In the genomic region with DNA sequence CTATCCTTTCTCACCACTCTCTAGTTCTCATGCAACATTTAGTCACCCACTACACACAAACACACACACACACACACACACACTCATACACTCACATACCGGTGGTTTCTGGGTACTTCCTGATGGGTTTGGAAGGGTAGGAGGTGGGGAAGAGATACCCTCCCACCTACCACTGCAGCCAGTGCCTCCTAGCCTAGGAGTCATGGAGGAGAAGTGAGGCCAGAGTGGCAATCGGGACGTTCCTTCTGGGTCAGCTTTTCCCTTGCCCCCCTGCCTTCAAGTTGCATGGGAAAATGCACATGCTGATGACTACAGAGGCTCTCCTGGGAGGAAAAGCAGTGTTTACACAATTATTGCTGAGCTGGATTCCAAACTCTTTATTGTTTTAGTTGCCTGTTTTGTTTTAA, we compare ENCODE assay signal across 16 cellular contexts. TPM values are rescaled to one million over a fixed set of nuclear protein-coding genes. Genes with fewer than 3 reads are reported as not detected.
DNase-seq lines count a peak whose midpoint lies in the region; ATAC-seq and TF ChIP-seq lines count a peak whose summit lies in the region.
"Had no signal": no experiment of that assay in that cellular context is flagged by ENCODE, and none has a peak within 500 bp of the region (broad histone marks: within the 10 kb centered on the region; RNA-seq: fewer than 3 reads in every experiment).

No MANE protein-coding gene starts in this region.

- peak overlapping the region; percentile 1 for H3K4me2 ChIP-seq in skeletal muscle satellite cell (ENCODE audit: low read length)
- H3K4me2 ChIP-seq: KMS-11 had no signal

- peak overlapping the region; percentile 49 to 73 (median 62) for H3K27ac ChIP-seq in body of pancreas
- H3K27ac ChIP-seq: KMS-11, sigmoid colon had no signal

- ATAC-seq in body of pancreas (peak; percentile 85), left colon (no peak)
- ATAC-seq in activated T-cell treated with anti-CD3 and anti-CD28 coated beads, Interleukin-2, amount 50 U/mL, for 4 hours, result no peak
- no peak for ATAC-seq in activated CD4-positive, alpha-beta T cell treated with anti-CD3 and anti-CD28 coated beads for 36 hours
- ATAC-seq: left lobe of liver had no signal

- H3K36me3 ChIP-seq in body of pancreas (replicated peaks in 1 of 2; ENCODE audit: insufficient read depth in 1 of 2, low read depth in 2 of 2) (no peaks in the 10 kb centered on the region), skeletal muscle satellite cell (ENCODE audit: insufficient read depth, low read length) (no peaks in the 10 kb centered on the region)
- H3K36me3 ChIP-seq: sigmoid colon had no signal

- H3K27ac Mint-ChIP-seq in activated CD4-positive, alpha-beta T cell treated with anti-CD3 and anti-CD28 coated beads for 36 hours, result no peak overlapping the region
- H3K27ac Mint-ChIP-seq: activated CD4-positive, alpha-beta T cell treated with anti-CD3 and anti-CD28 coated beads, Interleukin-2, amount 10 ng/mL, durations not matched to agents 24 days and 14 days; activated naive CD4-positive, alpha-beta T cell treated with anti-CD3 and anti-CD28 coated beads for 36 hours had no signal

- H3K4me3 ChIP-seq in body of pancreas, result no peak overlapping the region
- H3K4me3 ChIP-seq in skeletal muscle satellite cell (ENCODE audit: low read length), result no peak overlapping the region
- H3K4me3 ChIP-seq: sigmoid colon had no signal

- H3K4me3 Mint-ChIP-seq in activated T-cell treated with anti-CD3 and anti-CD28 coated beads, Interleukin-2, amount 50 U/mL, for 4 hours, result no peak overlapping the region
- no peak overlapping the region for H3K4me3 Mint-ChIP-seq in activated CD4-positive, alpha-beta T cell treated with anti-CD3 and anti-CD28 coated beads for 36 hours
- H3K4me3 Mint-ChIP-seq: activated CD4-positive, alpha-beta T cell treated with anti-CD3 and anti-CD28 coated beads, Interleukin-2, amount 10 ng/mL, durations not matched to agents 24 days and 14 days; activated naive CD4-positive, alpha-beta T cell treated with anti-CD3 and anti-CD28 coated beads for 36 hours had no signal

- POLR2A ChIA-PET in activated CD4-positive, alpha-beta T cell treated with anti-CD3 and anti-CD28 coated beads for 36 hours (lab: Charles Lee), result no interaction called here

- H3K27me3 ChIP-seq in body of pancreas (no peaks in the 10 kb centered on the region), skeletal muscle satellite cell (ENCODE audit: control insufficient read depth, insufficient read depth, low read length) (no peaks in the 10 kb centered on the region)
- H3K27me3 ChIP-seq: sigmoid colon had no signal

- WGBS in body of pancreas, 2 donors, result 0 to 7% methylated on average over 3 of the region's 3 CpGs

- no peaks in the 10 kb centered on the region for H3K36me3 Mint-ChIP-seq in activated T-cell treated with anti-CD3 and anti-CD28 coated beads, Interleukin-2, amount 50 U/mL, for 4 hours (ENCODE audit: insufficient read depth)
- no peaks in the 10 kb centered on the region for H3K36me3 Mint-ChIP-seq in activated CD4-positive, alpha-beta T cell treated with anti-CD3 and anti-CD28 coated beads for 36 hours (ENCODE audit: low read depth)

- no peaks in the 10 kb centered on the region for H3K9me3 Mint-ChIP-seq in activated T-cell treated with anti-CD3 and anti-CD28 coated beads, Interleukin-2, amount 50 U/mL, for 4 hours
- no peaks in the 10 kb centered on the region for H3K9me3 Mint-ChIP-seq in activated CD4-positive, alpha-beta T cell treated with anti-CD3 and anti-CD28 coated beads for 36 hours (ENCODE audit: low read depth)
- H3K9me3 Mint-ChIP-seq: activated CD4-positive, alpha-beta T cell treated with anti-CD3 and anti-CD28 coated beads, Interleukin-2, amount 10 ng/mL, durations not matched to agents 24 days and 14 days; activated naive CD4-positive, alpha-beta T cell treated with anti-CD3 and anti-CD28 coated beads for 36 hours had no signal

- no peak for TF ChIP-seq CTCF in body of pancreas (IDR thresholded peaks at IDR 0.05)

- H3K9ac ChIP-seq in skeletal muscle satellite cell (ENCODE audit: low read depth, low read length), result no peak overlapping the region
- H3K9ac ChIP-seq: KMS-11 had no signal

- peak; percentile 73 for DNase-seq in HCEC 1CT
- DNase-seq in body of pancreas, result peak; percentile 57 to 84 (median 76)
- peak; percentile 49 for DNase-seq in hepatic stellate cell (ENCODE audit: low spot score)
- no peak for DNase-seq in left colon
- DNase-seq in activated T-cell treated with anti-CD3 and anti-CD28 coated beads, Interleukin-2, amount 50 U/mL, for 4 hours, result no peak
- DNase-seq in NCI-H524 (lab: John Stamatoyannopoulos, UW), result no peak
- no peak for DNase-seq in activated CD4-positive, alpha-beta T cell treated with anti-CD3 and anti-CD28 coated beads for 36 hours
- DNase-seq: activated CD4-positive, alpha-beta T cell treated with anti-CD3 and anti-CD28 coated beads, Interleukin-2, amount 10 ng/mL, durations not matched to agents 24 days and 14 days; activated naive CD4-positive, alpha-beta T cell treated with anti-CD3 and anti-CD28 coated beads for 36 hours; NCI-H2227 treated with DMSO at 0.1 percent for 48 hours; SHP77 treated with DMSO at 0.1 percent for 48 hours; sigmoid colon; stimulated activated CD8-positive, alpha-beta memory T cell treated with anti-CD3 and anti-CD28 coated beads, Interleukin-4, amount 100 ng/mL, for 48 hours had no signal

- TF ChIP-seq POLR2A in body of pancreas (IDR thresholded peaks at IDR 0.05), result peak in 2 of 3 donors; percentile 26 to 62

- intact Hi-C loops in body of pancreas (cut with DNase I), result no loop called here
- intact Hi-C loops in left colon (cut with DNase I, micrococcal nuclease), result no loop called here
- intact Hi-C loops in activated CD4-positive, alpha-beta T cell treated with anti-CD3 and anti-CD28 coated beads for 36 hours (cut with DNase I, micrococcal nuclease), result no loop called here

- no peaks in the 10 kb centered on the region for H3K4me1 Mint-ChIP-seq in activated T-cell treated with anti-CD3 and anti-CD28 coated beads, Interleukin-2, amount 50 U/mL, for 4 hours (ENCODE audit: low read depth)
- no peaks in the 10 kb centered on the region for H3K4me1 Mint-ChIP-seq in activated CD4-positive, alpha-beta T cell treated with anti-CD3 and anti-CD28 coated beads for 36 hours
- H3K4me1 Mint-ChIP-seq: activated CD4-positive, alpha-beta T cell treated with anti-CD3 and anti-CD28 coated beads, Interleukin-2, amount 10 ng/mL, durations not matched to agents 24 days and 14 days had no signal

- peaks cover 17% of the 10 kb centered on the region for H3K27me3 Mint-ChIP-seq in activated T-cell treated with anti-CD3 and anti-CD28 coated beads, Interleukin-2, amount 50 U/mL, for 4 hours (ENCODE audit: low read depth)
- peaks cover 14% of the 10 kb centered on the region for H3K27me3 Mint-ChIP-seq in activated CD4-positive, alpha-beta T cell treated with anti-CD3 and anti-CD28 coated beads for 36 hours

- H3K9me3 ChIP-seq in body of pancreas, result no peaks in the 10 kb centered on the region
- no peaks in the 10 kb centered on the region for H3K9me3 ChIP-seq in skeletal muscle satellite cell (replicated peaks; ENCODE audit: low read length)
- H3K9me3 ChIP-seq: sigmoid colon had no signal

- CTCF ChIA-PET in activated CD4-positive, alpha-beta T cell treated with anti-CD3 and anti-CD28 coated beads for 36 hours (lab: Charles Lee), result no interaction called here

- H3K4me1 ChIP-seq in body of pancreas (peaks cover 27% of the 10 kb centered on the region), skeletal muscle satellite cell (ENCODE audit: control insufficient read depth, insufficient read depth, low read length) (peaks cover 18% of the 10 kb centered on the region)

RNA-seq across cellular contexts. Expression of a gene that starts 53.8 kb away (rescaled TPM):
- total RNA-seq in body of pancreas, result 10 to 100 TPM; 39.2 to 49.8 TPM
- total RNA-seq in skeletal muscle satellite cell (2012; rRNA removed), result 42.8 and 47.8 TPM in 2 replicates
- total RNA-seq in left colon, result 100 to 1,000 TPM; 157 to 240 TPM
- 1 to 10 TPM; 6.6 to 9.5 (median 8.8) TPM for total RNA-seq in activated T-cell treated with anti-CD3 and anti-CD28 coated beads, Interleukin-2, amount 50 U/mL, for 4 hours
- total RNA-seq in activated CD4-positive, alpha-beta T cell treated with anti-CD3 and anti-CD28 coated beads for 36 hours, result 10 to 100 TPM; 14.7 to 25.8 TPM

Comparison
In these comparisons a context has a peak if more than half of its experiments do, and no peak if none do; other contexts are left out.
1. DNase-seq: peak in HCEC 1CT (single experiment), body of pancreas (4 of 4) and hepatic stellate cell (single experiment); none in left colon (0 of 2), activated T-cell treated with anti-CD3 and anti-CD28 coated beads, Interleukin-2, amount 50 U/mL, for 4 hours (single experiment), NCI-H524 (0 of 2) and activated CD4-positive, alpha-beta T cell treated with anti-CD3 and anti-CD28 coated beads for 36 hours (single experiment).